8 cellular contexts compared by ENCODE assay signal in the genomic region with DNA sequence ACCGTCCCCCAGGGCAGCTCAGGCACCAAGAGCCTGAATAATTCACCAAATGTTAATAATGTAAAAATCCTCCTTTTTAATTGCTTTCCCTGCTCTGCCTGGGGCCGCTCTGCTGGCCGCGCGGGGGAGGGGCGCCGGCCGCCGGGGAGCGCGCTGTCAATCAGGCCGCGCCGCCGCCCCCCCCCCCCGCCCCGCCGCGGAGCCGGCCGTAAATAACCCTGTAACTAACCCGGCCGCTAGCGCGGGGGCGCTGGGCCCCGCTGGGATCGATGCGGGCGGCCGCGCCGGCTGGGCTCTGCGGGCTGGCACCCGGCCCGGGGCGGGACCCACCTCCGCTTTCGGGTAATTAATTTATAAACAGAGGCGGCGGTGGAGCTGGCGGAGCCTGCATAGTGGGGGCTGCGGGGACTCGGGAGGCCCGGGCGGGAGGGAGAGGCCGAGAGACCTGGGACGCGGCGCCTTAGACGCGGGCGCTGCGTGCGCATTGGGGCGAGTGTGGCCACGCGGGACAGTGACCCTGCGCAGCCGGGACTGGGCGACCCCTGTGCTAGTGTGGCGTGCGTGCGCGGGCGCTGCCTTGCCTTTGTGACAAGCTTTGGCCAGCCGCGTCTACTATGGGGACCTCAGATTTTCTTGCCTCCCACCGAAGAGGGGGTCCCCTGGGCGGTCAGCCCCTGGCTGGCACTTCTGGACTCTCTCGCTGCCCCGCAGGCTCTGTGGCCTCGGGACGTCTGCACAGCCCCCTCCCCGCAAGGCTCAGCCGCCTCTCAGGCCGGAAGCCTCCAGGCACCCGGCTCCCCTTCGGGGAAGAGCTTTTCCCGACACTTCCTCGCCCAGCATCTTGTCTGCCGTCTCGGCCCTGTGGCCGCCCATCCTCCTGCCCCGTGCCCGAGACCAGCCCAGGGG. TPM values are rescaled to one million over a fixed set of nuclear protein-coding genes. Genes with fewer than 3 reads are reported as not detected.
DNase-seq lines count a peak whose midpoint lies in the region; ATAC-seq and TF ChIP-seq lines count a peak whose summit lies in the region.

No MANE protein-coding gene starts in this region.

- peak overlapping the region; percentile 27 for H3K4me3 ChIP-seq in fibroblast of pulmonary artery (replicated peaks; ENCODE audit: low read depth, low read length)

- in situ Hi-C loops in Caki2 (cut with HindIII; ENCODE audit: low pct_unique_long_range_greater_than_20kb, low sequenced_read_pairs) = no loop called here

- H3K9me3 Mint-ChIP-seq in neural crest cell = no peaks in the 10 kb centered on the region
- H3K9me3 Mint-ChIP-seq in activated T-helper 2 cell treated with anti-CD3 and anti-CD28 coated beads, Interferon-gamma antibody, Interleukin-2, Interleukin-4, amounts not matched to agents 10 μg/mL and 5 μg/mL and 100 μg/mL, durations not matched to agents 14 hours and 24 hours and 36 hours = no peaks in the 10 kb centered on the region

- H3K36me3 Mint-ChIP-seq in neural crest cell (ENCODE audit: low read depth) = peaks cover 3% of the 10 kb centered on the region
- peaks cover 16% of the 10 kb centered on the region for H3K36me3 Mint-ChIP-seq in activated T-helper 2 cell treated with anti-CD3 and anti-CD28 coated beads, Interferon-gamma antibody, Interleukin-2, Interleukin-4, amounts not matched to agents 10 μg/mL and 5 μg/mL and 100 μg/mL, durations not matched to agents 14 hours and 24 hours and 36 hours (ENCODE audit: low read depth)

- DNase-seq in Caki2 (ENCODE audit: low read depth) = peak; percentile 87
- peak; percentile 86 for DNase-seq in HuH-7.5 (ENCODE audit: low spot score)
- peak; percentile 44 for DNase-seq in fibroblast of pulmonary artery (ENCODE audit: low read depth)
- DNase-seq in neural crest cell (ENCODE audit: low read depth, low spot score) = no peak
- no peak for DNase-seq in activated T-helper 2 cell treated with anti-CD3 and anti-CD28 coated beads, Interferon-gamma antibody, Interleukin-2, Interleukin-4, amounts not matched to agents 10 μg/mL and 5 μg/mL and 100 μg/mL, durations not matched to agents 14 hours and 24 hours and 36 hours (ENCODE audit: low spot score)
- no peak for DNase-seq in effector CD8-positive, alpha-beta T cell (lab: John Stamatoyannopoulos, UW)

- peak overlapping the region; percentile 91 for H3K27ac ChIP-seq in VCaP

- TF ChIP-seq CTCF in VCaP (conservative IDR thresholded peaks at IDR 0.05) (peak; percentile 29), fibroblast of pulmonary artery (IDR thresholded peaks at IDR 0.05; ENCODE audit: low read length, missing control alignments) (no peak), neural crest cell (conservative IDR thresholded peaks at IDR 0.05) (no peak)

- no peak overlapping the region for H3K27ac Mint-ChIP-seq in neural crest cell (ENCODE audit: unreplicated experiment)
- no peak overlapping the region for H3K27ac Mint-ChIP-seq in activated T-helper 2 cell treated with anti-CD3 and anti-CD28 coated beads, Interferon-gamma antibody, Interleukin-2, Interleukin-4, amounts not matched to agents 10 μg/mL and 5 μg/mL and 100 μg/mL, durations not matched to agents 14 hours and 24 hours and 36 hours

- no peaks in the 10 kb centered on the region for H3K4me1 Mint-ChIP-seq in neural crest cell
- peaks cover 3% of the 10 kb centered on the region for H3K4me1 Mint-ChIP-seq in activated T-helper 2 cell treated with anti-CD3 and anti-CD28 coated beads, Interferon-gamma antibody, Interleukin-2, Interleukin-4, amounts not matched to agents 10 μg/mL and 5 μg/mL and 100 μg/mL, durations not matched to agents 14 hours and 24 hours and 36 hours (ENCODE audit: low read depth)

- H3K27me3 Mint-ChIP-seq in neural crest cell (ENCODE audit: low read depth) = peaks cover 75% of the 10 kb centered on the region
- H3K27me3 Mint-ChIP-seq in activated T-helper 2 cell treated with anti-CD3 and anti-CD28 coated beads, Interferon-gamma antibody, Interleukin-2, Interleukin-4, amounts not matched to agents 10 μg/mL and 5 μg/mL and 100 μg/mL, durations not matched to agents 14 hours and 24 hours and 36 hours (ENCODE audit: low read depth) = peaks cover 34% of the 10 kb centered on the region

- no peak for ATAC-seq in HG02571 (IDR thresholded peaks at IDR 0.05; ENCODE audit: unreplicated experiment)

- intact Hi-C loops in activated T-helper 2 cell treated with anti-CD3 and anti-CD28 coated beads, Interferon-gamma antibody, Interleukin-2, Interleukin-4, amounts not matched to agents 10 μg/mL and 5 μg/mL and 100 μg/mL, durations not matched to agents 14 hours and 24 hours and 36 hours (cut with micrococcal nuclease) = loop anchor here (2.0 kb wide), 2 partner anchors 18 to 36 kb away; partner anchors contain the start of gene NOC2L

- peak overlapping the region; percentile 49 for H3K4me3 Mint-ChIP-seq in neural crest cell
- H3K4me3 Mint-ChIP-seq in activated T-helper 2 cell treated with anti-CD3 and anti-CD28 coated beads, Interferon-gamma antibody, Interleukin-2, Interleukin-4, amounts not matched to agents 10 μg/mL and 5 μg/mL and 100 μg/mL, durations not matched to agents 14 hours and 24 hours and 36 hours (ENCODE audit: low read depth) = no peak overlapping the region

RNA-seq across cellular contexts. Expression of gene SAMD11, which starts 16.7 kb away (rescaled TPM):
- total RNA-seq in Caki2 (2014; rRNA removed; shearing (Covaris generic); ENCODE audit: low replicate concordance) = 69.4 and 98.9 TPM in 2 replicates
- 0.14 TPM in 1 of 2 replicates, not detected in the other for total RNA-seq in neural crest cell
- not detected in 2 replicates for total RNA-seq in activated T-helper 2 cell treated with anti-CD3 and anti-CD28 coated beads, Interferon-gamma antibody, Interleukin-2, Interleukin-4, amounts not matched to agents 10 μg/mL and 5 μg/mL and 100 μg/mL, durations not matched to agents 14 hours and 24 hours and 36 hours

RNA-seq across cellular contexts. Expression of gene NOC2L, which starts 18.7 kb away (rescaled TPM):
- 136 and 140 TPM in 2 replicates for total RNA-seq in Caki2 (2014; rRNA removed; shearing (Covaris generic); ENCODE audit: low replicate concordance)
- 95.4 and 106 TPM in 2 replicates for total RNA-seq in neural crest cell
- 150 and 154 TPM in 2 replicates for total RNA-seq in activated T-helper 2 cell treated with anti-CD3 and anti-CD28 coated beads, Interferon-gamma antibody, Interleukin-2, Interleukin-4, amounts not matched to agents 10 μg/mL and 5 μg/mL and 100 μg/mL, durations not matched to agents 14 hours and 24 hours and 36 hours

RNA-seq across cellular contexts. Expression of gene KLHL17, which starts 20.0 kb away (rescaled TPM):
- 3.3 and 7.4 TPM in 2 replicates for total RNA-seq in Caki2 (2014; rRNA removed; shearing (Covaris generic); ENCODE audit: low replicate concordance)
- total RNA-seq in neural crest cell = 41.5 and 43.9 TPM in 2 replicates
- 36.8 and 41.6 TPM in 2 replicates for total RNA-seq in activated T-helper 2 cell treated with anti-CD3 and anti-CD28 coated beads, Interferon-gamma antibody, Interleukin-2, Interleukin-4, amounts not matched to agents 10 μg/mL and 5 μg/mL and 100 μg/mL, durations not matched to agents 14 hours and 24 hours and 36 hours

RNA-seq across cellular contexts. Expression of gene PLEKHN1, which starts 25.9 kb away (rescaled TPM):
- total RNA-seq in Caki2 (2014; rRNA removed; shearing (Covaris generic); ENCODE audit: low replicate concordance) = 0.17 and 2.3 TPM in 2 replicates
- not detected in 2 replicates for total RNA-seq in neural crest cell
- total RNA-seq in activated T-helper 2 cell treated with anti-CD3 and anti-CD28 coated beads, Interferon-gamma antibody, Interleukin-2, Interleukin-4, amounts not matched to agents 10 μg/mL and 5 μg/mL and 100 μg/mL, durations not matched to agents 14 hours and 24 hours and 36 hours = 3.7 and 4.0 TPM in 2 replicates

RNA-seq across cellular contexts. Expression of gene PERM1, which starts 41.5 kb away (rescaled TPM):
- 0.20 TPM in 1 of 2 replicates, not detected in the other for total RNA-seq in Caki2 (2014; rRNA removed; shearing (Covaris generic); ENCODE audit: low replicate concordance)
- total RNA-seq in neural crest cell = 0.11 TPM in 1 of 2 replicates, not detected in the other
- not detected in 2 replicates for total RNA-seq in activated T-helper 2 cell treated with anti-CD3 and anti-CD28 coated beads, Interferon-gamma antibody, Interleukin-2, Interleukin-4, amounts not matched to agents 10 μg/mL and 5 μg/mL and 100 μg/mL, durations not matched to agents 14 hours and 24 hours and 36 hours

Comparison
In these comparisons a context has a peak if more than half of its experiments do, and no peak if none do; other contexts are left out.
1. DNase-seq: peak in Caki2 (single experiment), HuH-7.5 (single experiment) and fibroblast of pulmonary artery (single experiment); none in neural crest cell (single experiment), activated T-helper 2 cell treated with anti-CD3 and anti-CD28 coated beads, Interferon-gamma antibody, Interleukin-2, Interleukin-4, amounts not matched to agents 10 μg/mL and 5 μg/mL and 100 μg/mL, durations not matched to agents 14 hours and 24 hours and 36 hours (single experiment) and effector CD8-positive, alpha-beta T cell (single experiment).
2. RNA of gene SAMD11, which starts 16.7 kb away (total RNA-seq): 69.4 to 98.9 TPM in Caki2; 0.14 TPM in neural crest cell and not detected in activated T-helper 2 cell treated with anti-CD3 and anti-CD28 coated beads, Interferon-gamma antibody, Interleukin-2, Interleukin-4, amounts not matched to agents 10 μg/mL and 5 μg/mL and 100 μg/mL, durations not matched to agents 14 hours and 24 hours and 36 hours; every median in the first group is over 10 times any median in the second.